In the genomic region with DNA sequence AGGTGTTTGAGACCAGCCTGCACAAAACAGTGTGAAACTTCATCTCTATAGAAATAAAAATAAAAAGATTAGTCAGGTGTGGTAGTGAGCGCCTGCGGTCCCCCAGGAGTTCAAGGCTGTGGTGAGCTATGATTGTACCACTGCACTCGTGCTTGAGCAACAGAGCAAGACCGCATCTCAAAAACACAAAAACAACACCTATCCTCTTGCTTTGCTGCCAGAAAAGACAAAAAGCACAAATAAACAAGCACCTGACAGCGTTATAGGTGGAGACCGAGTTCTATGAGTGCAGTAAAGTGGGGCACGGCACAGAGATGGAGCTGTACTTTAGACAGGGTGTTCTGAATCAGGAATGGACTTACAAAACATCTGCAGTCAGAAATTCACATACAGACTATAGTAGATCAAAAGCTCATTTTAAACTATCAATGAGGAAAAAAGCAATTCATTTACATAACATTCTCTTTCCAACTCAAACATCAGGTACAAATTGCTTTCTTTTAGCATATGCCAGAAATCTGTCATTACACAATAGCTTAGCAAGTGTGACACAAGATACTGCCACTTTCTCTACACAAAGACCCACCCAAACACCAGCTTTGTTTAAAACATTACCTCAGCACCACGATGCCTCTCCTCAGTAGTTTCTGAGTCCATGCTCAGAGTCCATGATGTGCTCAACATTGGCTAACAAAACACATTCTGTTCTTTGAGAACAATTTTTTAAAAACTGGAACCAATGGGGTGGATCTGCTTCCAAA, we compare ENCODE assay signal across 8 cellular contexts. TPM values are rescaled to one million over a fixed set of nuclear protein-coding genes. Genes with fewer than 3 reads are reported as not detected.
DNase-seq lines count a peak whose midpoint lies in the region; ATAC-seq and TF ChIP-seq lines count a peak whose summit lies in the region.

No MANE protein-coding gene starts in this region.

- 45% methylated on average over 8 of the region's 8 CpGs for WGBS in prostate gland

- ATAC-seq in GM19455 (IDR thresholded peaks at IDR 0.05; ENCODE audit: unreplicated experiment): peak; percentile 50
- ATAC-seq in HG03354 (IDR thresholded peaks at IDR 0.05; ENCODE audit: poor library complexity, severe bottlenecking, unreplicated experiment): peak; percentile 78

- peaks cover 36% of the 10 kb centered on the region for H3K4me1 ChIP-seq in prostate gland (replicated peaks)

- no peaks in the 10 kb centered on the region for H3K27me3 ChIP-seq in prostate gland (replicated peaks; ENCODE audit: insufficient read depth)

- intact Hi-C loops in prostate gland (cut with DNase I): loop anchor here (5.0 kb wide), 1 partner anchor 47 kb away; no protein-coding TSS in a partner anchor

- no peak overlapping the region for H3K4me3 ChIP-seq in prostate gland

- H3K36me3 ChIP-seq in prostate gland: no peaks in the 10 kb centered on the region

- TF ChIP-seq CTCF in prostate gland (IDR thresholded peaks at IDR 0.05): no peak

- DNase-seq in COR-L47 (lab: John Stamatoyannopoulos, UW): peak; percentile 18
- peak; percentile 73 for DNase-seq in activated effector memory CD4-positive, alpha-beta T cell treated with anti-CD3 and anti-CD28 coated beads, Interleukin-2, amount 50 U/mL, for 16 hours
- no peak for DNase-seq in prostate gland (ENCODE audit: low spot score)
- no peak for DNase-seq in SKM-1 treated with dmso at 0.1 percent for 144 hours (lab: John Stamatoyannopoulos, UW; ENCODE audit: unreplicated experiment)
- no peak for DNase-seq in epidermal melanocyte (ENCODE audit: insufficient read length, low spot score)
- no peak for DNase-seq in stimulated activated CD4-positive, alpha-beta T cell treated with anti-CD3 and anti-CD28 coated beads, Interleukin-2, amount 100 ng/mL, for 24 hours

- H3K27ac ChIP-seq in prostate gland: peak overlapping the region; percentile 64 to 65

- no peak for TF ChIP-seq POLR2A in prostate gland (IDR thresholded peaks at IDR 0.05)

- H3K9me3 ChIP-seq in prostate gland: no peaks in the 10 kb centered on the region

RNA-seq across cellular contexts. Expression of a gene that starts 10.1 kb away (rescaled TPM):
- 100 to 1,000 TPM; 118 to 222 TPM for total RNA-seq in prostate gland

Comparison
In these comparisons a context has a peak if more than half of its experiments do, and no peak if none do; other contexts are left out.
1. DNase-seq: peak in COR-L47 (single experiment) and activated effector memory CD4-positive, alpha-beta T cell treated with anti-CD3 and anti-CD28 coated beads, Interleukin-2, amount 50 U/mL, for 16 hours (single experiment); none in prostate gland (single experiment), SKM-1 treated with dmso at 0.1 percent for 144 hours (single experiment), epidermal melanocyte (single experiment) and stimulated activated CD4-positive, alpha-beta T cell treated with anti-CD3 and anti-CD28 coated beads, Interleukin-2, amount 100 ng/mL, for 24 hours (0 of 2).